Comparison of ENCODE assay signal across 9 cellular contexts in genomic region chr12:46187023-46187422, GRCh38.
A peak's percentile ranks its signal among the peaks of the same experiment; 100 is the strongest.
DNase-seq lines count a peak whose midpoint lies in the region; ATAC-seq and TF ChIP-seq lines count a peak whose summit lies in the region.
"Had no signal": no experiment of that assay in that cellular context is flagged by ENCODE, and none has a peak within 500 bp of the region (broad histone marks: within the 10 kb centered on the region; RNA-seq: fewer than 3 reads in every experiment).

No MANE protein-coding gene starts in this region.

- TF ChIP-seq CTCF in adrenal gland (IDR thresholded peaks at IDR 0.05) = no peak
- TF ChIP-seq CTCF in thyroid gland (IDR thresholded peaks at IDR 0.05) = no peak

- H3K27ac Mint-ChIP-seq in activated CD4-positive, alpha-beta T cell treated with anti-CD3 and anti-CD28 coated beads, Interleukin-2, amount 10 ng/mL, durations not matched to agents 7 days and 5 days = peak overlapping the region; percentile 21
- H3K27ac Mint-ChIP-seq in immature natural killer cell = peak overlapping the region in 5 of 6 donors; percentile 19 to 68 (median 35)

- TF ChIP-seq POLR2A in adrenal gland (IDR thresholded peaks at IDR 0.05) = no peak
- TF ChIP-seq POLR2A in thyroid gland (IDR thresholded peaks at IDR 0.05) = no peak

- no peak for ATAC-seq in HG03175 (IDR thresholded peaks at IDR 0.05; ENCODE audit: unreplicated experiment)

- H3K27me3 ChIP-seq in adrenal gland (no peaks in the 10 kb centered on the region), thyroid gland (no peaks in the 10 kb centered on the region)
- H3K27me3 ChIP-seq: BLaER1 treated with 17β-estradiol and CSF1 and Interleukin-3, amounts not matched to agents 10 nM and 100 nM had no signal

- no peak overlapping the region for H3K4me3 Mint-ChIP-seq in activated CD4-positive, alpha-beta T cell treated with anti-CD3 and anti-CD28 coated beads, Interleukin-2, amount 10 ng/mL, durations not matched to agents 7 days and 5 days
- no peak overlapping the region for H3K4me3 Mint-ChIP-seq in immature natural killer cell

- H3K27ac ChIP-seq in adrenal gland = no peak overlapping the region
- peak overlapping the region in 1 of 3 donors; percentile 54 for H3K27ac ChIP-seq in thyroid gland
- H3K27ac ChIP-seq: BLaER1 treated with 17β-estradiol and CSF1 and Interleukin-3, amounts not matched to agents 10 nM and 100 nM had no signal

- intact Hi-C loops in adrenal gland (cut with DNase I) = no loop called here
- intact Hi-C loops in thyroid gland (cut with DNase I) = no loop called here

- no peaks in the 10 kb centered on the region for H3K36me3 ChIP-seq in adrenal gland (replicated peaks in 1 of 2)
- no peaks in the 10 kb centered on the region for H3K36me3 ChIP-seq in thyroid gland

- H3K4me3 ChIP-seq in adrenal gland (no peak overlapping the region), thyroid gland (replicated peaks in 1 of 3) (no peak overlapping the region)
- H3K4me3 ChIP-seq: BLaER1 treated with 17β-estradiol and CSF1 and Interleukin-3, amounts not matched to agents 10 nM and 100 nM had no signal

- peaks cover 76% of the 10 kb centered on the region for H3K36me3 Mint-ChIP-seq in activated CD4-positive, alpha-beta T cell treated with anti-CD3 and anti-CD28 coated beads, Interleukin-2, amount 10 ng/mL, durations not matched to agents 7 days and 5 days (ENCODE audit: low read depth)
- peaks cover 25 to 36% (median 29%) of the 10 kb centered on the region in 3 donors for H3K36me3 Mint-ChIP-seq in immature natural killer cell

- POLR2A ChIA-PET in activated CD4-positive, alpha-beta T cell treated with anti-CD3 and anti-CD28 coated beads, Interleukin-2, amount 10 ng/mL, durations not matched to agents 7 days and 5 days (lab: Charles Lee) = interaction anchor here (0.6 kb wide), 1 partner anchor 13 kb away, joined by 3 read pairs; no protein-coding TSS in a partner anchor

- H3K4me1 ChIP-seq in adrenal gland (replicated peaks in 1 of 2) = no peaks in the 10 kb centered on the region
- H3K4me1 ChIP-seq in thyroid gland = peaks cover 0 to 4% of the 10 kb centered on the region in 2 donors

- H3K9me3 Mint-ChIP-seq in activated CD4-positive, alpha-beta T cell treated with anti-CD3 and anti-CD28 coated beads, Interleukin-2, amount 10 ng/mL, durations not matched to agents 7 days and 5 days = peaks cover 2% of the 10 kb centered on the region
- H3K9me3 Mint-ChIP-seq in immature natural killer cell = peaks cover 0 to 6% (median 0%) of the 10 kb centered on the region in 6 donors

- H3K4me1 Mint-ChIP-seq in activated CD4-positive, alpha-beta T cell treated with anti-CD3 and anti-CD28 coated beads, Interleukin-2, amount 10 ng/mL, durations not matched to agents 7 days and 5 days = peaks cover 5% of the 10 kb centered on the region
- peaks cover 19 to 54% of the 10 kb centered on the region in 2 donors for H3K4me1 Mint-ChIP-seq in immature natural killer cell

- WGBS in adrenal gland, 4 donors = 15 to 43% (median 25%) methylated on average over 3 of the region's 3 CpGs
- 34 to 40% methylated on average over 3 of the region's 3 CpGs for whole genome bisulfite sequencing in thyroid gland, 2 donors

- no peaks in the 10 kb centered on the region for H3K9me3 ChIP-seq in adrenal gland (replicated peaks in 1 of 3)
- no peaks in the 10 kb centered on the region for H3K9me3 ChIP-seq in thyroid gland

- no peaks in the 10 kb centered on the region for H3K27me3 Mint-ChIP-seq in activated CD4-positive, alpha-beta T cell treated with anti-CD3 and anti-CD28 coated beads, Interleukin-2, amount 10 ng/mL, durations not matched to agents 7 days and 5 days
- peaks cover 2 to 14% (median 7%) of the 10 kb centered on the region in 3 donors for H3K27me3 Mint-ChIP-seq in immature natural killer cell (ENCODE audit: low read depth in 3 of 3)

- no peak for DNase-seq in activated CD4-positive, alpha-beta T cell treated with anti-CD3 and anti-CD28 coated beads, Interleukin-2, amount 10 ng/mL, durations not matched to agents 7 days and 5 days
- DNase-seq in activated CD4-positive, alpha-beta T cell treated with anti-CD3 and anti-CD28 coated beads for 4 hours = no peak
- DNase-seq in adrenal gland (peak; percentile 56 to 88 (median 80)), immature natural killer cell (no peak), thyroid gland (peak; percentile 45 to 57), SHP77 (lab: John Stamatoyannopoulos, UW) (no peak), middle frontal gyrus (ENCODE audit: extremely low spot score, low spot score) (no peak)

- CTCF ChIA-PET in activated CD4-positive, alpha-beta T cell treated with anti-CD3 and anti-CD28 coated beads, Interleukin-2, amount 10 ng/mL, durations not matched to agents 7 days and 5 days (lab: Charles Lee) = interaction anchor here (0.6 to 1.2 kb wide), 4 partner anchors 40 to 1706 kb away, joined by 3 to 5 read pairs (median 4); no protein-coding TSS in a partner anchor

Comparison
In these comparisons a context has a peak if more than half of its experiments do, and no peak if none do; other contexts are left out.
1. DNase-seq: peak in adrenal gland (7 of 7) and thyroid gland (2 of 2); none in activated CD4-positive, alpha-beta T cell treated with anti-CD3 and anti-CD28 coated beads, Interleukin-2, amount 10 ng/mL, durations not matched to agents 7 days and 5 days (single experiment), activated CD4-positive, alpha-beta T cell treated with anti-CD3 and anti-CD28 coated beads for 4 hours (0 of 2), immature natural killer cell (0 of 3), SHP77 (0 of 2) and middle frontal gyrus (single experiment).